10 cellular contexts compared by ENCODE assay signal in genomic region chr16:88634994-88635670, GRCh38. TPM values are rescaled to one million over a fixed set of nuclear protein-coding genes. Genes with fewer than 3 reads are reported as not detected.
A peak's percentile ranks its signal among the peaks of the same experiment; 100 is the strongest.
DNase-seq lines count a peak whose midpoint lies in the region; ATAC-seq, FAIRE-seq and TF ChIP-seq lines count a peak whose summit lies in the region.
"Had no signal": no experiment of that assay in that cellular context is flagged by ENCODE, and none has a peak within 500 bp of the region (broad histone marks: within the 10 kb centered on the region; RNA-seq: fewer than 3 reads in every experiment).

No MANE protein-coding gene starts in this region.

- no peak overlapping the region for H2BK120ac ChIP-seq in H9 (ENCODE audit: low read depth, low read length, poor library complexity, severe bottlenecking)

- no peak overlapping the region for H4K8ac ChIP-seq in H9 (replicated peaks; ENCODE audit: insufficient read length, low read depth, low read length)

- no peak overlapping the region for H3K23ac ChIP-seq in H9 (ENCODE audit: insufficient read length, low read depth, low read length)

- TF ChIP-seq POLR2A in K562 (conservative IDR thresholded peaks at IDR 0.05), result no peak
- TF ChIP-seq POLR2A in gastroesophageal sphincter (IDR thresholded peaks at IDR 0.05), result no peak

- H3K36me3 Mint-ChIP-seq in H9 (ENCODE audit: insufficient read depth in 1 of 3, low read depth in 3 of 3) (peaks cover 3 to 16% (median 14%) of the 10 kb centered on the region in 3 experiments; a peak in 6 of 7 replicates), mesothelial cell of epicardium (peaks cover 3% of the 10 kb centered on the region)

- H3K79me2 ChIP-seq in H9 (ENCODE audit: insufficient read depth, low read length), result no peaks in the 10 kb centered on the region
- H3K79me2 ChIP-seq in K562 (ENCODE audit: control insufficient read depth, insufficient read depth, low read length), result no peaks in the 10 kb centered on the region

- H3K4me3 Mint-ChIP-seq in H9, result peak overlapping the region; percentile 61 to 80
- peak overlapping the region; percentile 50 for H3K4me3 Mint-ChIP-seq in mesothelial cell of epicardium

- H3T11ph ChIP-seq in H9 (ENCODE audit: low read length), result no peak overlapping the region

- intact Hi-C loops in K562 (cut with micrococcal nuclease), result no loop called here

- H3K4me2 ChIP-seq in H9 (ENCODE audit: insufficient read depth, insufficient read length, low read length) (peak overlapping the region; percentile 54), K562 (ENCODE audit: insufficient read depth, low read length) (peak overlapping the region; percentile 77)

- H2BK12ac ChIP-seq in H9 (ENCODE audit: insufficient read length, low read depth, low read length), result no peak overlapping the region

- POLR2A ChIA-PET in BJ (lab: Charles Lee) (no interaction called here), K562 (lab: Yijun Ruan, JAX) (no interaction called here)

- no peak overlapping the region for H2BK15ac ChIP-seq in H9 (ENCODE audit: low read depth, low read length)

- no TSS peak for BruUV-seq in K562 (replicated peaks; lab: Mats Ljungman, UMichigan)

- 0 out of 4 replicates have a peak, but pooled peaks of 1 of the 2 experiments have one; percentile 1 for TF ChIP-seq RAD21 in K562 (CRISPR knock-in tag; conservative IDR thresholded peaks at IDR 0.05 in 1 of 2, IDR thresholded peaks at IDR 0.05 in 1 of 2)

- H4K20me1 ChIP-seq in H9 (ENCODE audit: control insufficient read depth, insufficient read depth, insufficient read length) (no peaks in the 10 kb centered on the region), K562 (replicated peaks; ENCODE audit: control insufficient read depth, insufficient read depth, low read length) (peaks cover 10% of the 10 kb centered on the region; the same call in 1 of the 2 replicates)

- CTCF ChIA-PET in BJ (lab: Yijun Ruan, JAX) (no interaction called here), K562 (lab: Yijun Ruan, JAX; ENCODE audit: low intra/inter-chr PET ratio) (no interaction called here)

- H3K9me3 ChIP-seq in H9 (ENCODE audit: control insufficient read depth, low read depth, low read length), result no peaks in the 10 kb centered on the region
- H3K9me3 ChIP-seq in K562 (replicated peaks; ENCODE audit: control insufficient read depth, insufficient read depth, low read depth, low read length), result no peaks in the 10 kb centered on the region
- H3K9me3 ChIP-seq in gastroesophageal sphincter, result no peaks in the 10 kb centered on the region
- H3K9me3 ChIP-seq: body of pancreas had no signal

- H3K4me1 ChIP-seq in H9 (ENCODE audit: insufficient read depth, low read length) (no peaks in the 10 kb centered on the region; the same call in 1 of the 2 replicates), K562 (replicated peaks in 1 of 2; ENCODE audit: control insufficient read depth in 2 of 2, insufficient read depth in 2 of 2, low read length in 2 of 2) (peaks cover 18 to 79% of the 10 kb centered on the region in 2 experiments), gastroesophageal sphincter (peaks cover 0 to 19% (median 3%) of the 10 kb centered on the region in 3 donors)

- peaks cover 15% of the 10 kb centered on the region for H3K23me2 ChIP-seq in H9 (ENCODE audit: insufficient read length, low read depth, low read length, poor library complexity, severe bottlenecking)

- no peak overlapping the region for H2AFZ ChIP-seq in H9 (ENCODE audit: low read length)
- H2AFZ ChIP-seq in K562 (ENCODE audit: low read depth, low read length), result peak overlapping the region; percentile 86

- no peak overlapping the region for H3K4ac ChIP-seq in H9 (ENCODE audit: low read depth, low read length)

- no CpG with 5 or more reads among the region's 28 CpGs for WGBS in H9 (ENCODE audit: extremely low coverage, insufficient read length, low lambda C conversion rate)
- WGBS in K562 (ENCODE audit: insufficient coverage, low coverage, missing lambda C conversion rate), result 29% methylated on average over 23 of the region's 28 CpGs
- WGBS in gastroesophageal sphincter (ENCODE audit: low coverage in 1 of 2), 2 donors, result 43 to 69% methylated on average over 5 of the region's 28 CpGs

- TF ChIP-seq EP300 in K562 (IDR thresholded peaks at IDR 0.05; ENCODE audit: low read length) (no peak), gastroesophageal sphincter (IDR thresholded peaks at IDR 0.05) (no peak)

- H3K9me3 Mint-ChIP-seq in H9 (no peaks in the 10 kb centered on the region; a peak in 1 of 5 replicates), mesothelial cell of epicardium (no peaks in the 10 kb centered on the region)

- TF ChIP-seq CTCF in BJ (IDR thresholded peaks at IDR 0.05; ENCODE audit: insufficient read depth, low read depth, low read length), result no peak
- TF ChIP-seq CTCF in H9 (conservative IDR thresholded peaks at IDR 0.05), result no peak
- no peak for TF ChIP-seq CTCF in K562 (IDR thresholded peaks at IDR 0.05 in 2 of 3, conservative IDR thresholded peaks at IDR 0.05 in 1 of 3; ENCODE audit: insufficient read depth in 2 of 3, low read depth in 1 of 3, low read length in 3 of 3)
- TF ChIP-seq CTCF in mesothelial cell of epicardium (IDR thresholded peaks at IDR 0.05; ENCODE audit: unreplicated experiment), result no peak
- TF ChIP-seq CTCF in D721Med (IDR thresholded peaks at IDR 0.05; ENCODE audit: insufficient read depth, missing control alignments), result no peak
- TF ChIP-seq CTCF in gastroesophageal sphincter (IDR thresholded peaks at IDR 0.05), result peak in 1 of 4 experiments; percentile 2

- H3K27ac Mint-ChIP-seq in H9, result no peak overlapping the region
- H3K27ac Mint-ChIP-seq in mesothelial cell of epicardium, result no peak overlapping the region

- H3K4me1 Mint-ChIP-seq in H9 (peaks cover 19 to 35% of the 10 kb centered on the region in 2 experiments), mesothelial cell of epicardium (peaks cover 3% of the 10 kb centered on the region)

- peak overlapping the region; percentile 47 for H3K4me3 ChIP-seq in BJ (ENCODE audit: low read depth, low read length)
- H3K4me3 ChIP-seq in K562, result peak overlapping the region; percentile 44
- H3K4me3 ChIP-seq in gastroesophageal sphincter, result peak overlapping the region in 1 of 2 donors; percentile 46
- H3K4me3 ChIP-seq: body of pancreas had no signal

- H2AK5ac ChIP-seq in H9 (ENCODE audit: insufficient read length, low read length), result no peak overlapping the region

- H3K27me3 ChIP-seq in BJ (ENCODE audit: control insufficient read depth, insufficient read depth, low read length) (peaks cover 20% of the 10 kb centered on the region), H9 (ENCODE audit: insufficient read depth, low read length) (no peaks in the 10 kb centered on the region), K562 (ENCODE audit: control insufficient read depth in 2 of 2, insufficient read depth in 2 of 2, low read length in 2 of 2) (peaks cover 9 to 18% of the 10 kb centered on the region in 2 experiments; a peak in 3 of 5 replicates), gastroesophageal sphincter (peaks cover 66% of the 10 kb centered on the region)
- H3K27me3 ChIP-seq: body of pancreas had no signal

- no peak overlapping the region for H3K56ac ChIP-seq in H9 (ENCODE audit: insufficient read length, low read depth, low read length)

- no peak overlapping the region for H3K18ac ChIP-seq in H9 (ENCODE audit: insufficient read length, low read depth, low read length)

- H3K36me3 ChIP-seq in BJ (ENCODE audit: control insufficient read depth, insufficient read depth, low read length) (peaks cover 11% of the 10 kb centered on the region), K562 (ENCODE audit: control insufficient read depth, insufficient read depth, low read length) (peaks cover 31% of the 10 kb centered on the region; the same call in 1 of the 3 replicates), gastroesophageal sphincter (peaks cover 0 to 38% of the 10 kb centered on the region in 2 donors)

- no peak overlapping the region for H3K27ac ChIP-seq in H9 (ENCODE audit: insufficient read length, low read depth, low read length)
- H3K27ac ChIP-seq in K562 (ENCODE audit: extremely low read depth, low read depth, low read length), result no peak overlapping the region
- H3K27ac ChIP-seq in gastroesophageal sphincter, result peak overlapping the region in 1 of 4 donors; percentile 41

- H3K27me3 Mint-ChIP-seq in H9 (ENCODE audit: low read depth) (peaks cover 21% of the 10 kb centered on the region), mesothelial cell of epicardium (ENCODE audit: low read depth) (peaks cover 48% of the 10 kb centered on the region)

- no peak overlapping the region for H3K14ac ChIP-seq in H9 (ENCODE audit: insufficient read depth, low read length)

- peak; percentile 72 for FAIRE-seq in K562 (lab: Jason Lieb, UNC)
- FAIRE-seq in D721Med (lab: Jason Lieb, UNC), result no peak

- H3K9me1 ChIP-seq in K562 (ENCODE audit: control insufficient read depth, insufficient read depth, low read length), result no peaks in the 10 kb centered on the region

- ATAC-seq in K562 (peak; percentile 22), gastroesophageal sphincter (no peak)
- ATAC-seq: body of pancreas had no signal

- H3K9ac ChIP-seq in H9 (ENCODE audit: extremely low read depth, insufficient read length, low read length) (no peak overlapping the region), K562 (ENCODE audit: insufficient read depth in 1 of 2, low read depth in 2 of 2, low read length in 2 of 2) (peak overlapping the region; percentile 55 to 86; a peak in 3 of 4 replicates)

- no peaks in the 10 kb centered on the region for H3K79me1 ChIP-seq in H9 (ENCODE audit: insufficient read depth, low read depth, low read length, poor library complexity, severe bottlenecking)

- no peak overlapping the region for H2BK5ac ChIP-seq in H9 (ENCODE audit: insufficient read length, low read length)

- no peak overlapping the region for H2BK20ac ChIP-seq in H9 (ENCODE audit: low read depth, low read length, poor library complexity, severe bottlenecking)

- H4K91ac ChIP-seq in H9 (ENCODE audit: insufficient read length, low read depth, low read length), result no peak overlapping the region

- in situ Hi-C loops in K562 (cut with MboI), result no loop called here

- DNase-seq in BJ (ENCODE audit: low read depth) (no peak), H9 (no peak), K562 (ENCODE audit: extremely low read depth in 1 of 4, low spot score in 3 of 4) (peak in 1 of 4 experiments; percentile 52), mesothelial cell of epicardium (ENCODE audit: low spot score in 2 of 2, unreplicated experiment in 2 of 2) (no peak), D721Med (ENCODE audit: insufficient read length, low spot score) (no peak), T-helper 9 cell (no peak)
- no peak for DNase-seq in activated effector memory CD4-positive, alpha-beta T cell treated with anti-CD3 and anti-CD28 coated beads, Interleukin-2, amount 50 U/mL, for 16 hours
- DNase-seq: body of pancreas, NCI-H446 had no signal

- no peak overlapping the region for H4K5ac ChIP-seq in H9 (ENCODE audit: insufficient read length, low read depth, low read length)

RNA-seq across cellular contexts. Expression of gene IL17C, which starts 3.2 kb away (rescaled TPM):
- not detected in 2 replicates for polyA plus RNA-seq in BJ (2011; rRNA removed)
- not detected in 2 replicates for polyA minus RNA-seq in BJ (2011; rRNA and poly(A)+ RNA removed)
- total RNA-seq in H9 (2021), result 0.29 and 0.31 TPM in 2 replicates
- not detected in 2 replicates for total RNA-seq in K562 (2011; cell fraction: chromatin; rRNA removed; ENCODE audit: low replicate concordance)
- total RNA-seq in K562 (2011; cell fraction: nucleolus; rRNA removed), result not detected in 2 replicates
- not detected in 2 replicates for total RNA-seq in K562 (2011; cell fraction: nucleoplasm; rRNA removed)
- not detected in 2 replicates for total RNA-seq in K562 (2014; rRNA removed)
- total RNA-seq in K562 (2014; rRNA removed; fragmentation: Illumina TruSeq; extraction: Trizol), result not detected in 2 replicates
- not detected in 2 replicates for total RNA-seq in K562 (2015; rRNA removed; fragmentation: Illumina TruSeq; extraction: Trizol)
- not detected in 2 replicates for total RNA-seq in K562 (2021)
- polyA plus RNA-seq in K562 (2011; rRNA removed), result not detected in 2 replicates
- polyA plus RNA-seq in K562 (2011; cell fraction: cytosol; rRNA removed), result not detected in 2 replicates
- polyA plus RNA-seq in K562 (2011; cell fraction: nucleus; rRNA removed), result 0.21 TPM in 1 of 2 replicates, not detected in the other
- not detected in 2 replicates for polyA plus RNA-seq in K562 (2012)
- polyA plus RNA-seq in K562 (2014; fragmentation: Illumina TruSeq; extraction: Trizol), result not detected in 2 replicates
- not detected for polyA plus RNA-seq in K562 (2014; fragmentation: Nextera tagmentation; extraction: Ambion mirVana)
- polyA plus RNA-seq in K562 (2014; rRNA removed), result not detected in 2 replicates
- not detected in 2 replicates for polyA minus RNA-seq in K562 (2011; rRNA and poly(A)+ RNA removed)
- polyA minus RNA-seq in K562 (2011; cell fraction: cytosol; rRNA and poly(A)+ RNA removed), result not detected in 2 replicates
- not detected in 2 replicates for polyA minus RNA-seq in K562 (2011; cell fraction: nucleus; rRNA and poly(A)+ RNA removed)
- 0.23 TPM in 1 of 3 replicates, not detected in the others for total RNA-seq in mesothelial cell of epicardium
- not detected for total RNA-seq in gastroesophageal sphincter
- total RNA-seq: body of pancreas had no signal

RNA-seq across cellular contexts. Expression of gene CYBA, which starts 15.7 kb away (rescaled TPM):
- polyA plus RNA-seq in BJ (2011; rRNA removed) (120 and 187 TPM in 2 replicates), K562 (2011; rRNA removed) (93.0 and 157 TPM in 2 replicates), K562 (2014; fragmentation: Illumina TruSeq; extraction: Trizol) (63.5 and 240 TPM in 2 replicates), K562 (2014; fragmentation: Nextera tagmentation; extraction: Ambion mirVana) (under 1 TPM; 0.34 to 0.45 TPM), K562 (2014; rRNA removed) (519 and 579 TPM in 2 replicates)
- 76.8 and 91.5 TPM in 2 replicates for polyA minus RNA-seq in BJ (2011; rRNA and poly(A)+ RNA removed)
- total RNA-seq in H9 (2021) (153 and 160 TPM in 2 replicates), K562 (2014; rRNA removed) (683 and 757 TPM in 2 replicates), K562 (2014; rRNA removed; fragmentation: Illumina TruSeq; extraction: Trizol) (44.5 and 72.5 TPM in 2 replicates), K562 (2015; rRNA removed; fragmentation: Illumina TruSeq; extraction: Trizol) (196 and 239 TPM in 2 replicates), K562 (2021) (384 and 422 TPM in 2 replicates), mesothelial cell of epicardium (116 to 127 TPM (median 121 TPM) in 3 replicates), gastroesophageal sphincter (100 to 1,000 TPM in 1 of 4 donors, 10 to 100 TPM in 3; 19.9 to 135 (median 79.1) TPM)
- total RNA-seq in K562 (2011; cell fraction: chromatin; rRNA removed; ENCODE audit: low replicate concordance), result 136 and 579 TPM in 2 replicates
- 819 and 943 TPM in 2 replicates for total RNA-seq in K562 (2011; cell fraction: nucleolus; rRNA removed)
- 427 and 435 TPM in 2 replicates for total RNA-seq in K562 (2011; cell fraction: nucleoplasm; rRNA removed)
- 366 and 963 TPM in 2 replicates for polyA plus RNA-seq in K562 (2011; cell fraction: cytosol; rRNA removed)
- 349 and 566 TPM in 2 replicates for polyA plus RNA-seq in K562 (2011; cell fraction: nucleus; rRNA removed)
- 346 and 377 TPM in 2 replicates for polyA plus RNA-seq in K562 (2012)
- 40.1 and 80.4 TPM in 2 replicates for polyA minus RNA-seq in K562 (2011; rRNA and poly(A)+ RNA removed)
- 249 and 254 TPM in 2 replicates for polyA minus RNA-seq in K562 (2011; cell fraction: cytosol; rRNA and poly(A)+ RNA removed)
- 78.6 and 83.5 TPM in 2 replicates for polyA minus RNA-seq in K562 (2011; cell fraction: nucleus; rRNA and poly(A)+ RNA removed)

RNA-seq across cellular contexts. Expression of gene MVD, which starts 27.8 kb away (rescaled TPM):
- 9.6 and 17.4 TPM in 2 replicates for polyA plus RNA-seq in BJ (2011; rRNA removed)
- 6.0 and 10.8 TPM in 2 replicates for polyA minus RNA-seq in BJ (2011; rRNA and poly(A)+ RNA removed)
- total RNA-seq in H9 (2021), result 53.2 and 57.1 TPM in 2 replicates
- total RNA-seq in K562 (2011; cell fraction: chromatin; rRNA removed; ENCODE audit: low replicate concordance), result 321 and 787 TPM in 2 replicates
- total RNA-seq in K562 (2011; cell fraction: nucleolus; rRNA removed), result 569 and 688 TPM in 2 replicates
- 436 and 479 TPM in 2 replicates for total RNA-seq in K562 (2011; cell fraction: nucleoplasm; rRNA removed)
- total RNA-seq in K562 (2014; rRNA removed), result 89.2 and 121 TPM in 2 replicates
- 17.6 and 26.6 TPM in 2 replicates for total RNA-seq in K562 (2014; rRNA removed; fragmentation: Illumina TruSeq; extraction: Trizol)
- 45.3 and 45.5 TPM in 2 replicates for total RNA-seq in K562 (2015; rRNA removed; fragmentation: Illumina TruSeq; extraction: Trizol)
- 126 and 141 TPM in 2 replicates for total RNA-seq in K562 (2021)
- 53.9 and 168 TPM in 2 replicates for polyA plus RNA-seq in K562 (2011; rRNA removed)
- 114 and 126 TPM in 2 replicates for polyA plus RNA-seq in K562 (2011; cell fraction: cytosol; rRNA removed)
- polyA plus RNA-seq in K562 (2011; cell fraction: nucleus; rRNA removed), result 587 and 718 TPM in 2 replicates
- polyA plus RNA-seq in K562 (2012), result 111 and 112 TPM in 2 replicates
- polyA plus RNA-seq in K562 (2014; fragmentation: Illumina TruSeq; extraction: Trizol), result 32.9 and 65.4 TPM in 2 replicates
- 10 to 100 TPM; 12.2 to 15.4 TPM for polyA plus RNA-seq in K562 (2014; fragmentation: Nextera tagmentation; extraction: Ambion mirVana)
- 65.6 and 82.5 TPM in 2 replicates for polyA plus RNA-seq in K562 (2014; rRNA removed)
- polyA minus RNA-seq in K562 (2011; rRNA and poly(A)+ RNA removed), result 19.0 and 22.9 TPM in 2 replicates
- polyA minus RNA-seq in K562 (2011; cell fraction: cytosol; rRNA and poly(A)+ RNA removed), result 57.7 and 136 TPM in 2 replicates
- polyA minus RNA-seq in K562 (2011; cell fraction: nucleus; rRNA and poly(A)+ RNA removed), result 78.2 and 151 TPM in 2 replicates
- 59.5 to 67.2 TPM (median 64.0 TPM) in 3 replicates for total RNA-seq in mesothelial cell of epicardium
- total RNA-seq in gastroesophageal sphincter, result 10 to 100 TPM; 21.3 to 30.3 (median 26.6) TPM

RNA-seq across cellular contexts. Expression of gene SNAI3, which starts 51.2 kb away (rescaled TPM):
- polyA plus RNA-seq in BJ (2011; rRNA removed) (not detected in 2 replicates), K562 (2011; rRNA removed) (0.88 and 3.0 TPM in 2 replicates), K562 (2014; fragmentation: Illumina TruSeq; extraction: Trizol) (0.70 and 1.9 TPM in 2 replicates), K562 (2014; fragmentation: Nextera tagmentation; extraction: Ambion mirVana) (under 1 TPM in 1 of 2 experiments, not detected in 1; 0.04 TPM), K562 (2014; rRNA removed) (1.5 and 2.1 TPM in 2 replicates)
- polyA minus RNA-seq in BJ (2011; rRNA and poly(A)+ RNA removed), result not detected in 2 replicates
- total RNA-seq in H9 (2021) (3.2 and 3.7 TPM in 2 replicates), K562 (2014; rRNA removed) (2.7 and 4.1 TPM in 2 replicates), K562 (2014; rRNA removed; fragmentation: Illumina TruSeq; extraction: Trizol) (0.15 and 0.19 TPM in 2 replicates), K562 (2015; rRNA removed; fragmentation: Illumina TruSeq; extraction: Trizol) (0.72 and 0.87 TPM in 2 replicates), K562 (2021) (2.5 and 3.1 TPM in 2 replicates), mesothelial cell of epicardium (0.29 to 0.69 TPM (median 0.43 TPM) in 3 replicates), gastroesophageal sphincter (1 to 10 TPM in 2 of 4 donors, under 1 TPM in 1, not detected in 1; 0.39 to 1.7 (median 1.1) TPM)
- 0.79 and 2.9 TPM in 2 replicates for total RNA-seq in K562 (2011; cell fraction: chromatin; rRNA removed; ENCODE audit: low replicate concordance)
- total RNA-seq in K562 (2011; cell fraction: nucleolus; rRNA removed), result 3.2 and 3.7 TPM in 2 replicates
- 0.95 and 1.1 TPM in 2 replicates for total RNA-seq in K562 (2011; cell fraction: nucleoplasm; rRNA removed)
- 3.2 and 5.5 TPM in 2 replicates for polyA plus RNA-seq in K562 (2011; cell fraction: cytosol; rRNA removed)
- polyA plus RNA-seq in K562 (2011; cell fraction: nucleus; rRNA removed), result 2.9 and 3.8 TPM in 2 replicates
- 0.95 and 1.2 TPM in 2 replicates for polyA plus RNA-seq in K562 (2012)
- polyA minus RNA-seq in K562 (2011; rRNA and poly(A)+ RNA removed), result 0.42 and 0.87 TPM in 2 replicates
- polyA minus RNA-seq in K562 (2011; cell fraction: cytosol; rRNA and poly(A)+ RNA removed), result 1.9 and 3.5 TPM in 2 replicates
- 1.5 and 2.3 TPM in 2 replicates for polyA minus RNA-seq in K562 (2011; cell fraction: nucleus; rRNA and poly(A)+ RNA removed)
